In genomic region chr2:202378001-202378400, GRCh38 we compare ENCODE assay signal across 1 cellular context.
TF ChIP-seq lines count a peak whose summit lies in the region.

No MANE protein-coding gene starts in this region.

TF ChIP-seq in SK-N-SH, 30 proteins besides CTCF, POLR2A, EP300 and RAD21 (continued from another document):
- TF ChIP-seq, protein P1, sequence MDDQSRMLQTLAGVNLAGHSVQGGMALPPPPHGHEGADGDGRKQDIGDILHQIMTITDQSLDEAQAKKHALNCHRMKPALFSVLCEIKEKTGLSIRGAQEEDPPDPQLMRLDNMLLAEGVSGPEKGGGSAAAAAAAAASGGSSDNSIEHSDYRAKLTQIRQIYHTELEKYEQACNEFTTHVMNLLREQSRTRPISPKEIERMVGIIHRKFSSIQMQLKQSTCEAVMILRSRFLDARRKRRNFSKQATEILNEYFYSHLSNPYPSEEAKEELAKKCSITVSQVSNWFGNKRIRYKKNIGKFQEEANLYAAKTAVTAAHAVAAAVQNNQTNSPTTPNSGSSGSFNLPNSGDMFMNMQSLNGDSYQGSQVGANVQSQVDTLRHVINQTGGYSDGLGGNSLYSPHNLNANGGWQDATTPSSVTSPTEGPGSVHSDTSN (IDR thresholded peaks at IDR 0.05) = no peak
- TF ChIP-seq FOXJ3 (CRISPR knock-in tag; IDR thresholded peaks at IDR 0.05) (no peak), FOXM1 (IDR thresholded peaks at IDR 0.05; ENCODE audit: low read depth) (no peak), MEF2A (IDR thresholded peaks at IDR 0.05; ENCODE audit: borderline replicate concordance, low read depth) (no peak), IRF3 (IDR thresholded peaks at IDR 0.05; ENCODE audit: low read depth, low read length) (no peak)
